1 cellular context compared by ENCODE assay signal in the genomic region with DNA sequence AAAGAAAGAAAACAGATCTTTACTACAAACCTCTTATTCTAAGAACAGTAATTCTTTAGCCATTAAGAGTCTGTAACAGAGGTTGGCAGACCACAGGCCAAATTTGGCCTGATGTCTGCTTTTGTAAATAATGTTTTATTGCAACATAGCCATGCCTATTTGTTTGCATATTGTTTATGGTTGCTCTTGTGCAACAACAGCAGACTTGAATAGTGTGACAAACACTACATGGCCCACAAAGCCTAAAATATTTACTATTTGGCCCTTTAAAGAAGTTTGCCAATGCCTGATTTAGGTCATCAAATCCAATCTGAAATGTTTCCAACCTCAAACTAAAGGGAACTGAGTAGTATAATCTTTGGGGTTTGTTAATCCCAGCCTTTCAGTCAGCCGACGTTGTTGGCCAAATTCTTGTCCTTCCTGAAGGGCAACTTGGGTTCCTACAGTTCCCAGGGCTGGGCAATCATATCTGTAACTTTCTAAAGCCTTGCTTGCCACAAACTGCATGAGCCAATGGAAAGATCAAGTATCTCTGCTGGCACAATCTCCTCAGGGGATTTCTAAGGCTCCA.
TF ChIP-seq lines count a peak whose summit lies in the region.

No MANE protein-coding gene starts in this region.

TF ChIP-seq in SK-N-SH, 30 proteins besides CTCF, POLR2A, EP300 and RAD21 (continued from another document):
- TF ChIP-seq, protein P1, sequence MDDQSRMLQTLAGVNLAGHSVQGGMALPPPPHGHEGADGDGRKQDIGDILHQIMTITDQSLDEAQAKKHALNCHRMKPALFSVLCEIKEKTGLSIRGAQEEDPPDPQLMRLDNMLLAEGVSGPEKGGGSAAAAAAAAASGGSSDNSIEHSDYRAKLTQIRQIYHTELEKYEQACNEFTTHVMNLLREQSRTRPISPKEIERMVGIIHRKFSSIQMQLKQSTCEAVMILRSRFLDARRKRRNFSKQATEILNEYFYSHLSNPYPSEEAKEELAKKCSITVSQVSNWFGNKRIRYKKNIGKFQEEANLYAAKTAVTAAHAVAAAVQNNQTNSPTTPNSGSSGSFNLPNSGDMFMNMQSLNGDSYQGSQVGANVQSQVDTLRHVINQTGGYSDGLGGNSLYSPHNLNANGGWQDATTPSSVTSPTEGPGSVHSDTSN (IDR thresholded peaks at IDR 0.05) = no peak
- TF ChIP-seq ELF1 (IDR thresholded peaks at IDR 0.05) (no peak), TAF1 (IDR thresholded peaks at IDR 0.05; ENCODE audit: borderline replicate concordance, low read depth, low read length) (no peak), TCF12 (IDR thresholded peaks at IDR 0.05) (no peak), MXI1 (IDR thresholded peaks at IDR 0.05; ENCODE audit: low read depth, low read length) (no peak), FOSL2 (IDR thresholded peaks at IDR 0.05; ENCODE audit: borderline replicate concordance, low read depth) (no peak), NFIC (IDR thresholded peaks at IDR 0.05; ENCODE audit: borderline replicate concordance) (no peak)
- TF ChIP-seq, protein P2, sequence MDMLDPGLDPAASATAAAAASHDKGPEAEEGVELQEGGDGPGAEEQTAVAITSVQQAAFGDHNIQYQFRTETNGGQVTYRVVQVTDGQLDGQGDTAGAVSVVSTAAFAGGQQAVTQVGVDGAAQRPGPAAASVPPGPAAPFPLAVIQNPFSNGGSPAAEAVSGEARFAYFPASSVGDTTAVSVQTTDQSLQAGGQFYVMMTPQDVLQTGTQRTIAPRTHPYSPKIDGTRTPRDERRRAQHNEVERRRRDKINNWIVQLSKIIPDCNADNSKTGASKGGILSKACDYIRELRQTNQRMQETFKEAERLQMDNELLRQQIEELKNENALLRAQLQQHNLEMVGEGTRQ (IDR thresholded peaks at IDR 0.05; ENCODE audit: borderline replicate concordance, low read depth, low read length) = no peak
- TF ChIP-seq, protein P3, sequence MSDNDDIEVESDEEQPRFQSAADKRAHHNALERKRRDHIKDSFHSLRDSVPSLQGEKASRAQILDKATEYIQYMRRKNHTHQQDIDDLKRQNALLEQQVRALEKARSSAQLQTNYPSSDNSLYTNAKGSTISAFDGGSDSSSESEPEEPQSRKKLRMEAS (IDR thresholded peaks at IDR 0.05; ENCODE audit: low read depth) = no peak
- TF ChIP-seq, protein P4, sequence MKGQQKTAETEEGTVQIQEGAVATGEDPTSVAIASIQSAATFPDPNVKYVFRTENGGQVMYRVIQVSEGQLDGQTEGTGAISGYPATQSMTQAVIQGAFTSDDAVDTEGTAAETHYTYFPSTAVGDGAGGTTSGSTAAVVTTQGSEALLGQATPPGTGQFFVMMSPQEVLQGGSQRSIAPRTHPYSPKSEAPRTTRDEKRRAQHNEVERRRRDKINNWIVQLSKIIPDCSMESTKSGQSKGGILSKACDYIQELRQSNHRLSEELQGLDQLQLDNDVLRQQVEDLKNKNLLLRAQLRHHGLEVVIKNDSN (IDR thresholded peaks at IDR 0.05; ENCODE audit: borderline replicate concordance, low read depth) = no peak
